1 cellular context compared by ENCODE assay signal in genomic region chr5:116242363-116242762, GRCh38.
TF ChIP-seq lines count a peak whose summit lies in the region.

No MANE protein-coding gene starts in this region.

TF ChIP-seq in SK-N-SH treated with all-trans-retinoic acid at 6 μM for 48 hours, 23 proteins besides CTCF, POLR2A, EP300 and RAD21 (continued from another document):
- TF ChIP-seq ZNF565 (CRISPR knock-in tag; conservative IDR thresholded peaks at IDR 0.05; ENCODE audit: low read depth) (no peak), TSHZ2 (CRISPR knock-in tag; IDR thresholded peaks at IDR 0.05) (no peak), ZFP3 (CRISPR knock-in tag; IDR thresholded peaks at IDR 0.05) (no peak), CREB5 (CRISPR knock-in tag; IDR thresholded peaks at IDR 0.05; ENCODE audit: low read depth) (no peak), RARB (CRISPR knock-in tag; IDR thresholded peaks at IDR 0.05) (no peak)
- TF ChIP-seq, protein P1, sequence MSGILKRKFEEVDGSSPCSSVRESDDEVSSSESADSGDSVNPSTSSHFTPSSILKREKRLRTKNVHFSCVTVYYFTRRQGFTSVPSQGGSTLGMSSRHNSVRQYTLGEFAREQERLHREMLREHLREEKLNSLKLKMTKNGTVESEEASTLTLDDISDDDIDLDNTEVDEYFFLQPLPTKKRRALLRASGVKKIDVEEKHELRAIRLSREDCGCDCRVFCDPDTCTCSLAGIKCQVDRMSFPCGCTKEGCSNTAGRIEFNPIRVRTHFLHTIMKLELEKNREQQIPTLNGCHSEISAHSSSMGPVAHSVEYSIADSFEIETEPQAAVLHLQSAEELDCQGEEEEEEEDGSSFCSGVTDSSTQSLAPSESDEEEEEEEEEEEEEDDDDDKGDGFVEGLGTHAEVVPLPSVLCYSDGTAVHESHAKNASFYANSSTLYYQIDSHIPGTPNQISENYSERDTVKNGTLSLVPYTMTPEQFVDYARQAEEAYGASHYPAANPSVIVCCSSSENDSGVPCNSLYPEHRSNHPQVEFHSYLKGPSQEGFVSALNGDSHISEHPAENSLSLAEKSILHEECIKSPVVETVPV (CRISPR knock-in tag; IDR thresholded peaks at IDR 0.05): no peak
